8 cellular contexts compared by ENCODE assay signal in genomic region chr7:43658718-43659548, GRCh38.
DNase-seq lines count a peak whose midpoint lies in the region; ATAC-seq and TF ChIP-seq lines count a peak whose summit lies in the region.

No MANE protein-coding gene starts in this region.

- H3K9me3 ChIP-seq in CD4-positive, alpha-beta T cell (ENCODE audit: control insufficient read depth, low read length), result no peaks in the 10 kb centered on the region
- H3K9me3 ChIP-seq in SJSA1 (replicated peaks) (no peaks in the 10 kb centered on the region), upper lobe of left lung (no peaks in the 10 kb centered on the region), esophagus muscularis mucosa (no peaks in the 10 kb centered on the region), heart left ventricle (no peaks in the 10 kb centered on the region)

- H3K27ac ChIP-seq in CD4-positive, alpha-beta T cell (ENCODE audit: low read depth, low read length), result peak overlapping the region; percentile 35
- H3K27ac ChIP-seq in SJSA1 (peak overlapping the region; percentile 71), upper lobe of left lung (peak overlapping the region in 3 of 4 donors; percentile 9 to 67 (median 44)), esophagus muscularis mucosa (replicated peaks in 1 of 4) (peak overlapping the region in 1 of 4 donors; percentile 14), heart left ventricle (peak overlapping the region in 1 of 12 donors; percentile 59)

- H3K27me3 Mint-ChIP-seq in CD4-positive, alpha-beta T cell, result no peaks in the 10 kb centered on the region

- DNase-seq in CD4-positive, alpha-beta T cell, result no peak
- DNase-seq in SJSA1 (ENCODE audit: low read depth in 1 of 2, low spot score in 2 of 2) (peak in 1 of 2 experiments; percentile 52), hepatic stellate cell (ENCODE audit: low spot score) (peak; percentile 72), upper lobe of left lung (no peak), NCI-H510A (lab: John Stamatoyannopoulos, UW) (no peak), esophagus muscularis mucosa (ENCODE audit: extremely low spot score) (no peak), heart left ventricle (no peak)

- peaks cover 36% of the 10 kb centered on the region for H3K36me3 Mint-ChIP-seq in CD4-positive, alpha-beta T cell (ENCODE audit: low read depth)

- no peak for TF ChIP-seq CTCF in CD4-positive, alpha-beta T cell (IDR thresholded peaks at IDR 0.05)
- TF ChIP-seq CTCF in upper lobe of left lung (IDR thresholded peaks at IDR 0.05), result no peak
- no peak for TF ChIP-seq CTCF in esophagus muscularis mucosa (IDR thresholded peaks at IDR 0.05)
- TF ChIP-seq CTCF in heart left ventricle (IDR thresholded peaks at IDR 0.05), result no peak

- TF ChIP-seq POLR2A in upper lobe of left lung (IDR thresholded peaks at IDR 0.05) (no peak), esophagus muscularis mucosa (IDR thresholded peaks at IDR 0.05; ENCODE audit: low read depth) (no peak), heart left ventricle (IDR thresholded peaks at IDR 0.05) (no peak)

- no peaks in the 10 kb centered on the region for H3K9me3 Mint-ChIP-seq in CD4-positive, alpha-beta T cell

- H3K4me3 ChIP-seq in SJSA1 (no peak overlapping the region), upper lobe of left lung (no peak overlapping the region), esophagus muscularis mucosa (no peak overlapping the region), heart left ventricle (no peak overlapping the region)

- H3K4me1 ChIP-seq in SJSA1 (replicated peaks) (peaks cover 27% of the 10 kb centered on the region), upper lobe of left lung (peaks cover 0 to 11% (median 3%) of the 10 kb centered on the region in 4 donors), esophagus muscularis mucosa (peaks cover 0 to 14% (median 8%) of the 10 kb centered on the region in 4 donors), heart left ventricle (peaks cover 0 to 34% (median 1%) of the 10 kb centered on the region in 12 donors)

- CTCF ChIA-PET in CD4-positive, alpha-beta T cell (lab: Charles Lee), result interaction anchor here (1.0 kb wide), 1 partner anchor 13 kb away, joined by 3 read pairs; no protein-coding TSS in a partner anchor

- peaks cover 10% of the 10 kb centered on the region for H3K36me3 ChIP-seq in SJSA1
- H3K36me3 ChIP-seq in upper lobe of left lung, result no peaks in the 10 kb centered on the region
- peaks cover 0 to 4% (median 0%) of the 10 kb centered on the region in 4 donors for H3K36me3 ChIP-seq in esophagus muscularis mucosa
- peaks cover 0 to 12% (median 0%) of the 10 kb centered on the region in 9 donors for H3K36me3 ChIP-seq in heart left ventricle

- peak overlapping the region; percentile 89 for H3K27ac Mint-ChIP-seq in CD4-positive, alpha-beta T cell

- intact Hi-C loops in CD4-positive, alpha-beta T cell (cut with DNase I, micrococcal nuclease), result no loop called here
- intact Hi-C loops in esophagus muscularis mucosa (cut with DNase I) (no loop called here), heart left ventricle (cut with DNase I) (no loop called here)

- POLR2A ChIA-PET in CD4-positive, alpha-beta T cell (lab: Charles Lee), result no interaction called here

- TF ChIP-seq EP300 in upper lobe of left lung (IDR thresholded peaks at IDR 0.05) (no peak), esophagus muscularis mucosa (IDR thresholded peaks at IDR 0.05) (no peak)

- peaks cover 65% of the 10 kb centered on the region for H3K4me1 Mint-ChIP-seq in CD4-positive, alpha-beta T cell (ENCODE audit: low read depth)

- whole genome bisulfite sequencing in upper lobe of left lung, 2 donors, result 77 to 87% methylated on average over 7 of the region's 7 CpGs
- 91% methylated on average over 7 of the region's 7 CpGs for WGBS in esophagus muscularis mucosa
- WGBS in heart left ventricle, 4 donors, result 88 to 93% (median 92%) methylated on average over 7 of the region's 7 CpGs

- ATAC-seq in CD4-positive, alpha-beta T cell (ENCODE audit: poor library complexity), result peak; percentile 53
- ATAC-seq in GM21786 (IDR thresholded peaks at IDR 0.05; ENCODE audit: unreplicated experiment) (peak; percentile 54), upper lobe of left lung (ENCODE audit: low FRiP score in 2 of 2) (no peak), heart left ventricle (no peak)

- peak overlapping the region; percentile 64 for H3K4me3 Mint-ChIP-seq in CD4-positive, alpha-beta T cell

- no peaks in the 10 kb centered on the region for H3K27me3 ChIP-seq in CD4-positive, alpha-beta T cell (ENCODE audit: control insufficient read depth, insufficient read depth, low read length)
- H3K27me3 ChIP-seq in SJSA1 (replicated peaks) (no peaks in the 10 kb centered on the region), upper lobe of left lung (no peaks in the 10 kb centered on the region), esophagus muscularis mucosa (no peaks in the 10 kb centered on the region), heart left ventricle (no peaks in the 10 kb centered on the region)

Comparison
In these comparisons a context has a peak if more than half of its experiments do, and no peak if none do; other contexts are left out.
1. ATAC-seq: peak in CD4-positive, alpha-beta T cell (single experiment) and GM21786 (single experiment); none in upper lobe of left lung (0 of 2) and heart left ventricle (0 of 4).